Comparison of ENCODE assay signal across 1 cellular context in genomic region chr12:132908145-132909029, GRCh38.
A peak's percentile ranks its signal among the peaks of the same experiment; 100 is the strongest.
TF ChIP-seq lines count a peak whose summit lies in the region.

No MANE protein-coding gene starts in this region.

TF ChIP-seq in K562, 482 proteins besides CTCF, POLR2A, EP300 and RAD21 (continued from another document):
- TF ChIP-seq ZBTB11 (CRISPR knock-in tag; IDR thresholded peaks at IDR 0.05) (peak in 1 of 3 experiments; percentile 67; a peak in 1 of 6 replicates), MXI1 (IDR thresholded peaks at IDR 0.05; ENCODE audit: low read depth, low read length) (peak; percentile 84), ZSCAN32 (CRISPR knock-in tag; IDR thresholded peaks at IDR 0.05) (no peak), NR2C2 (CRISPR knock-in tag; IDR thresholded peaks at IDR 0.05) (no peak), NR2C2 (tag; IDR thresholded peaks at IDR 0.05) (no peak), MYNN (IDR thresholded peaks at IDR 0.05) (peak; percentile 88), MYNN (CRISPR knock-in tag; IDR thresholded peaks at IDR 0.05) (no peak), PKNOX1 (IDR thresholded peaks at IDR 0.05) (peak; percentile 97), E2F6 (IDR thresholded peaks at IDR 0.05; ENCODE audit: borderline replicate concordance in 1 of 2, extremely low read depth in 1 of 2, insufficient read depth in 1 of 2, insufficient read length in 1 of 2, low read depth in 1 of 2, low read length in 1 of 2, poor library complexity in 1 of 2, severe bottlenecking in 1 of 2) (peak in 1 of 2 experiments; percentile 27), TAF9B (IDR thresholded peaks at IDR 0.05; ENCODE audit: partially characterized antibody) (no peak), CHD2 (IDR thresholded peaks at IDR 0.05; ENCODE audit: low read depth, low read length) (peak; percentile 25; the same call in 1 of the 2 replicates), ZNF57 (CRISPR knock-in tag; IDR thresholded peaks at IDR 0.05) (no peak), SP2 (IDR thresholded peaks at IDR 0.05; ENCODE audit: extremely low read depth, low read depth, low read length, poor library complexity, severe bottlenecking) (peak; percentile 39), NFYB (IDR thresholded peaks at IDR 0.05; ENCODE audit: extremely low read depth, insufficient read length) (peak; percentile 69), CSDE1 (IDR thresholded peaks at IDR 0.05) (peak in 1 of 2 experiments; percentile 65; a peak in 1 of 4 replicates), RBM25 (IDR thresholded peaks at IDR 0.05; ENCODE audit: low read depth, low read length, severe bottlenecking) (peak; percentile 31), CXXC5 (CRISPR knock-in tag; IDR thresholded peaks at IDR 0.05) (peak; percentile 70), FOS (IDR thresholded peaks at IDR 0.05; ENCODE audit: extremely low read depth, insufficient read length) (peak; percentile 81), RFX1 (IDR thresholded peaks at IDR 0.05) (peak; percentile 94), TAF7 (tag; IDR thresholded peaks at IDR 0.05) (no peak), POLR2G (IDR thresholded peaks at IDR 0.05; ENCODE audit: low read depth, low read length) (0 out of 2 replicates have a peak, but pooled peaks have one; percentile 40), IRF2 (CRISPR knock-in tag; IDR thresholded peaks at IDR 0.05) (no peak), ILF3 (IDR thresholded peaks at IDR 0.05; ENCODE audit: borderline replicate concordance) (no peak), NRF1 (conservative IDR thresholded peaks at IDR 0.05 in 1 of 2, IDR thresholded peaks at IDR 0.05 in 1 of 2) (peak; percentile 52 to 71)
- TF ChIP-seq, protein P1, sequence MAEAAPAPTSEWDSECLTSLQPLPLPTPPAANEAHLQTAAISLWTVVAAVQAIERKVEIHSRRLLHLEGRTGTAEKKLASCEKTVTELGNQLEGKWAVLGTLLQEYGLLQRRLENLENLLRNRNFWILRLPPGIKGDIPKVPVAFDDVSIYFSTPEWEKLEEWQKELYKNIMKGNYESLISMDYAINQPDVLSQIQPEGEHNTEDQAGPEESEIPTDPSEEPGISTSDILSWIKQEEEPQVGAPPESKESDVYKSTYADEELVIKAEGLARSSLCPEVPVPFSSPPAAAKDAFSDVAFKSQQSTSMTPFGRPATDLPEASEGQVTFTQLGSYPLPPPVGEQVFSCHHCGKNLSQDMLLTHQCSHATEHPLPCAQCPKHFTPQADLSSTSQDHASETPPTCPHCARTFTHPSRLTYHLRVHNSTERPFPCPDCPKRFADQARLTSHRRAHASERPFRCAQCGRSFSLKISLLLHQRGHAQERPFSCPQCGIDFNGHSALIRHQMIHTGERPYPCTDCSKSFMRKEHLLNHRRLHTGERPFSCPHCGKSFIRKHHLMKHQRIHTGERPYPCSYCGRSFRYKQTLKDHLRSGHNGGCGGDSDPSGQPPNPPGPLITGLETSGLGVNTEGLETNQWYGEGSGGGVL (CRISPR knock-in tag; IDR thresholded peaks at IDR 0.05) = no peak
- TF ChIP-seq, protein P2, sequence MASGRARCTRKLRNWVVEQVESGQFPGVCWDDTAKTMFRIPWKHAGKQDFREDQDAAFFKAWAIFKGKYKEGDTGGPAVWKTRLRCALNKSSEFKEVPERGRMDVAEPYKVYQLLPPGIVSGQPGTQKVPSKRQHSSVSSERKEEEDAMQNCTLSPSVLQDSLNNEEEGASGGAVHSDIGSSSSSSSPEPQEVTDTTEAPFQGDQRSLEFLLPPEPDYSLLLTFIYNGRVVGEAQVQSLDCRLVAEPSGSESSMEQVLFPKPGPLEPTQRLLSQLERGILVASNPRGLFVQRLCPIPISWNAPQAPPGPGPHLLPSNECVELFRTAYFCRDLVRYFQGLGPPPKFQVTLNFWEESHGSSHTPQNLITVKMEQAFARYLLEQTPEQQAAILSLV (tag; IDR thresholded peaks at IDR 0.05) = no peak
- TF ChIP-seq, protein P3, sequence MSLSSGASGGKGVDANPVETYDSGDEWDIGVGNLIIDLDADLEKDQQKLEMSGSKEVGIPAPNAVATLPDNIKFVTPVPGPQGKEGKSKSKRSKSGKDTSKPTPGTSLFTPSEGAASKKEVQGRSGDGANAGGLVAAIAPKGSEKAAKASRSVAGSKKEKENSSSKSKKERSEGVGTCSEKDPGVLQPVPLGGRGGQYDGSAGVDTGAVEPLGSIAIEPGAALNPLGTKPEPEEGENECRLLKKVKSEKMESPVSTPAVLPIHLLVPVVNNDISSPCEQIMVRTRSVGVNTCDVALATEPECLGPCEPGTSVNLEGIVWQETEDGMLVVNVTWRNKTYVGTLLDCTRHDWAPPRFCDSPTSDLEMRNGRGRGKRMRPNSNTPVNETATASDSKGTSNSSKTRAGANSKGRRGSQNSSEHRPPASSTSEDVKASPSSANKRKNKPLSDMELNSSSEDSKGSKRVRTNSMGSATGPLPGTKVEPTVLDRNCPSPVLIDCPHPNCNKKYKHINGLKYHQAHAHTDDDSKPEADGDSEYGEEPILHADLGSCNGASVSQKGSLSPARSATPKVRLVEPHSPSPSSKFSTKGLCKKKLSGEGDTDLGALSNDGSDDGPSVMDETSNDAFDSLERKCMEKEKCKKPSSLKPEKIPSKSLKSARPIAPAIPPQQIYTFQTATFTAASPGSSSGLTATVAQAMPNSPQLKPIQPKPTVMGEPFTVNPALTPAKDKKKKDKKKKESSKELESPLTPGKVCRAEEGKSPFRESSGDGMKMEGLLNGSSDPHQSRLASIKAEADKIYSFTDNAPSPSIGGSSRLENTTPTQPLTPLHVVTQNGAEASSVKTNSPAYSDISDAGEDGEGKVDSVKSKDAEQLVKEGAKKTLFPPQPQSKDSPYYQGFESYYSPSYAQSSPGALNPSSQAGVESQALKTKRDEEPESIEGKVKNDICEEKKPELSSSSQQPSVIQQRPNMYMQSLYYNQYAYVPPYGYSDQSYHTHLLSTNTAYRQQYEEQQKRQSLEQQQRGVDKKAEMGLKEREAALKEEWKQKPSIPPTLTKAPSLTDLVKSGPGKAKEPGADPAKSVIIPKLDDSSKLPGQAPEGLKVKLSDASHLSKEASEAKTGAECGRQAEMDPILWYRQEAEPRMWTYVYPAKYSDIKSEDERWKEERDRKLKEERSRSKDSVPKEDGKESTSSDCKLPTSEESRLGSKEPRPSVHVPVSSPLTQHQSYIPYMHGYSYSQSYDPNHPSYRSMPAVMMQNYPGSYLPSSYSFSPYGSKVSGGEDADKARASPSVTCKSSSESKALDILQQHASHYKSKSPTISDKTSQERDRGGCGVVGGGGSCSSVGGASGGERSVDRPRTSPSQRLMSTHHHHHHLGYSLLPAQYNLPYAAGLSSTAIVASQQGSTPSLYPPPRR (CRISPR knock-in tag; IDR thresholded peaks at IDR 0.05; ENCODE audit: borderline replicate concordance) = no peak
- TF ChIP-seq, protein P4, sequence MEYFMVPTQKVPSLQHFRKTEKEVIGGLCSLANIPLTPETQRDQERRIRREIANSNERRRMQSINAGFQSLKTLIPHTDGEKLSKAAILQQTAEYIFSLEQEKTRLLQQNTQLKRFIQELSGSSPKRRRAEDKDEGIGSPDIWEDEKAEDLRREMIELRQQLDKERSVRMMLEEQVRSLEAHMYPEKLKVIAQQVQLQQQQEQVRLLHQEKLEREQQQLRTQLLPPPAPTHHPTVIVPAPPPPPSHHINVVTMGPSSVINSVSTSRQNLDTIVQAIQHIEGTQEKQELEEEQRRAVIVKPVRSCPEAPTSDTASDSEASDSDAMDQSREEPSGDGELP (CRISPR knock-in tag; IDR thresholded peaks at IDR 0.05; ENCODE audit: borderline replicate concordance) = peak; percentile 37; the same call in 1 of the 2 replicates
- TF ChIP-seq, protein P5, sequence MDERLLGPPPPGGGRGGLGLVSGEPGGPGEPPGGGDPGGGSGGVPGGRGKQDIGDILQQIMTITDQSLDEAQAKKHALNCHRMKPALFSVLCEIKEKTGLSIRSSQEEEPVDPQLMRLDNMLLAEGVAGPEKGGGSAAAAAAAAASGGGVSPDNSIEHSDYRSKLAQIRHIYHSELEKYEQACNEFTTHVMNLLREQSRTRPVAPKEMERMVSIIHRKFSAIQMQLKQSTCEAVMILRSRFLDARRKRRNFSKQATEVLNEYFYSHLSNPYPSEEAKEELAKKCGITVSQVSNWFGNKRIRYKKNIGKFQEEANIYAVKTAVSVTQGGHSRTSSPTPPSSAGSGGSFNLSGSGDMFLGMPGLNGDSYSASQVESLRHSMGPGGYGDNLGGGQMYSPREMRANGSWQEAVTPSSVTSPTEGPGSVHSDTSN (CRISPR knock-in tag; IDR thresholded peaks at IDR 0.05; ENCODE audit: low read depth) = no peak
- TF ChIP-seq, protein P5 (tag; conservative IDR thresholded peaks at IDR 0.05; ENCODE audit: low read depth) = peak; percentile 50
